In the genomic region with DNA sequence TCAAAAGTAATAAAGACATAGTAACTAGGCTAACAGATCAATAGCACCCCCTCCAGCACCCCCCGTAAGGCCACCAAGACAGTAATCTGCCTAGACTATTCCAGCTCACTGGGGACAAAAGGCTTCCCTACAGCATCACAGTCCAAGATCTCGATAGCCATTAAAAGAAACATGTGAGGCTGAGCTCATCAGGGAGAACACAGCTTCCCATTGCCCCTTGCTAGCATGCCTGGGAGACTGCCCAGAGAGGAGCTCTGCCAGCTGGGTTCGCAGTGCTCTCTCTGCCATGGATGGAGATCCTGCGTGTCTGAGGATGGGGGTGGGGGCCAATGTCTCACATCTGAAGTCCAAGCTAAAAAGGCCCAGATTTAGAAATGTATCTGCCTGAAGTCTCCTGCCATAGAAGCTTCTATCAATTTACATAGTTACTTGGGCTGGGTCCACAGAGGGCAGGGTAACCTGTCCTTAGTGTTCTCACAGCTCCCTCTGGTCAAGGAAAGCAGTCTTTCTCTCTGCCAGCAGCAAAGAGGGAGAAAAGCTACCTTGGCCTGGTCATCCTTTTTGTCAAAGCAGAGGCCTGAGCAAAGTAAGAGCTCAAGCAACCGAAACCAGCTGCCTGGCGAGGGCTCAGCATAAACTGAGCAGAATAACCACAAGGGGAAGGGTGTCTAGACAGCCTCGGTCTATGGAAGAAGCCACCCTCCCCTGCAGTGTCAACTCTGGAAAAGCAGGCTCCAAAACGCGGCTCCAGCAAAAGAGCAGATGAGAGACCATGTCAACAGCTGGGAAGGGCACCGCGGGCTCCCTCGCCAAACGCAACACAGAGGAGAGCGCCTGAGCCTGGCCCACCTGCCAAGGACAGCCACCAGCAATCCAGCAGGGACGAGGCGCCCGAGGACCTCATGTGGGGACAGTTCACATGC, we compare ENCODE assay signal across 8 cellular contexts. TPM values are rescaled to one million over a fixed set of nuclear protein-coding genes. Genes with fewer than 3 reads are reported as not detected.
DNase-seq lines count a peak whose midpoint lies in the region; ATAC-seq and TF ChIP-seq lines count a peak whose summit lies in the region.

No MANE protein-coding gene starts in this region.

- H3K4me3 ChIP-seq in endodermal cell (ENCODE audit: low read length): no peak overlapping the region

- peak; percentile 59 for ATAC-seq in activated CD8-positive, alpha-beta T cell treated with anti-CD3 and anti-CD28 coated beads, Interleukin-2, amount 10 ng/mL, durations not matched to agents 7 days and 5 days
- no peak for ATAC-seq in activated CD8-positive, alpha-beta T cell treated with anti-CD3 and anti-CD28 coated beads for 36 hours
- ATAC-seq in GM18909 (IDR thresholded peaks at IDR 0.05; ENCODE audit: poor library complexity, unreplicated experiment): no peak

- WGBS in endodermal cell (ENCODE audit: insufficient coverage in 1 of 2, insufficient read length in 1 of 2), 2 experiments: 75 to 79% methylated on average over 12 to 17 of the region's 17 CpGs

- POLR2A ChIA-PET in activated CD8-positive, alpha-beta T cell treated with anti-CD3 and anti-CD28 coated beads, Interleukin-2, amount 10 ng/mL, durations not matched to agents 7 days and 5 days (lab: Charles Lee): interaction anchor here (0.9 to 1.4 kb wide), 5 partner anchors 8 to 43 kb away, joined by 3 read pairs; no protein-coding TSS in a partner anchor
- POLR2A ChIA-PET in activated CD8-positive, alpha-beta T cell treated with anti-CD3 and anti-CD28 coated beads for 36 hours (lab: Charles Lee): interaction anchor here (0.8 to 5.7 kb wide), 3 partner anchors 10 to 13 kb away, joined by 3 to 33 read pairs (median 9); no protein-coding TSS in a partner anchor

- no peaks in the 10 kb centered on the region for H3K27me3 ChIP-seq in endodermal cell (ENCODE audit: control insufficient read depth, insufficient read depth, low read length, poor library complexity, severe bottlenecking)

- H3K4me1 ChIP-seq in endodermal cell (ENCODE audit: control insufficient read depth, insufficient read depth, low read length): peaks cover 36% of the 10 kb centered on the region

- peak overlapping the region; percentile 85 for H3K27ac ChIP-seq in endodermal cell (ENCODE audit: low read depth, low read length)

- intact Hi-C loops in activated CD8-positive, alpha-beta T cell treated with anti-CD3 and anti-CD28 coated beads for 36 hours (cut with micrococcal nuclease): no loop called here

- peaks cover 5% of the 10 kb centered on the region for H3K36me3 ChIP-seq in endodermal cell (ENCODE audit: control insufficient read depth, insufficient read depth, low read length)

- peaks cover 85% of the 10 kb centered on the region for H3K4me1 Mint-ChIP-seq in activated CD8-positive, alpha-beta T cell treated with anti-CD3 and anti-CD28 coated beads, Interleukin-2, amount 10 ng/mL, durations not matched to agents 7 days and 5 days (ENCODE audit: low read depth)
- peaks cover 72% of the 10 kb centered on the region for H3K4me1 Mint-ChIP-seq in activated CD8-positive, alpha-beta T cell treated with anti-CD3 and anti-CD28 coated beads for 36 hours (ENCODE audit: low read depth)
- H3K4me1 Mint-ChIP-seq in endodermal cell (peaks cover 68% of the 10 kb centered on the region), nephron (peaks cover 85% of the 10 kb centered on the region)

- H3K4me3 Mint-ChIP-seq in activated CD8-positive, alpha-beta T cell treated with anti-CD3 and anti-CD28 coated beads, Interleukin-2, amount 10 ng/mL, durations not matched to agents 7 days and 5 days: peak overlapping the region; percentile 12
- no peak overlapping the region for H3K4me3 Mint-ChIP-seq in activated CD8-positive, alpha-beta T cell treated with anti-CD3 and anti-CD28 coated beads for 36 hours
- no peak overlapping the region for H3K4me3 Mint-ChIP-seq in endodermal cell
- peak overlapping the region in 1 of 3 experiments; percentile 23 for H3K4me3 Mint-ChIP-seq in nephron

- H3K36me3 Mint-ChIP-seq in activated CD8-positive, alpha-beta T cell treated with anti-CD3 and anti-CD28 coated beads, Interleukin-2, amount 10 ng/mL, durations not matched to agents 7 days and 5 days (ENCODE audit: low read depth): peaks cover 18% of the 10 kb centered on the region
- peaks cover 21% of the 10 kb centered on the region for H3K36me3 Mint-ChIP-seq in activated CD8-positive, alpha-beta T cell treated with anti-CD3 and anti-CD28 coated beads for 36 hours (ENCODE audit: low read depth)
- no peaks in the 10 kb centered on the region for H3K36me3 Mint-ChIP-seq in endodermal cell (ENCODE audit: low read depth)
- H3K36me3 Mint-ChIP-seq in nephron (ENCODE audit: low read depth): no peaks in the 10 kb centered on the region

- no peak for TF ChIP-seq CTCF in activated CD8-positive, alpha-beta T cell treated with anti-CD3 and anti-CD28 coated beads for 36 hours (IDR thresholded peaks at IDR 0.05)
- TF ChIP-seq CTCF in endodermal cell (conservative IDR thresholded peaks at IDR 0.05) (no peak), nephron (IDR thresholded peaks at IDR 0.05; ENCODE audit: unreplicated experiment in 3 of 3) (no peak)

- H3K27me3 Mint-ChIP-seq in activated CD8-positive, alpha-beta T cell treated with anti-CD3 and anti-CD28 coated beads, Interleukin-2, amount 10 ng/mL, durations not matched to agents 7 days and 5 days (ENCODE audit: low read depth): no peaks in the 10 kb centered on the region
- peaks cover 1% of the 10 kb centered on the region for H3K27me3 Mint-ChIP-seq in activated CD8-positive, alpha-beta T cell treated with anti-CD3 and anti-CD28 coated beads for 36 hours
- H3K27me3 Mint-ChIP-seq in endodermal cell (ENCODE audit: insufficient read depth) (no peaks in the 10 kb centered on the region), nephron (ENCODE audit: low read depth) (peaks cover 11% of the 10 kb centered on the region)

- CTCF ChIA-PET in activated CD8-positive, alpha-beta T cell treated with anti-CD3 and anti-CD28 coated beads, Interleukin-2, amount 10 ng/mL, durations not matched to agents 7 days and 5 days (lab: Charles Lee): interaction anchor here (1.1 to 4.7 kb wide), 3 partner anchors 10 to 15 kb away, joined by 3 to 47 read pairs (median 6); no protein-coding TSS in a partner anchor
- CTCF ChIA-PET in activated CD8-positive, alpha-beta T cell treated with anti-CD3 and anti-CD28 coated beads for 36 hours (lab: Charles Lee): interaction anchor here (0.9 to 2.1 kb wide), 6 partner anchors 8 to 76 kb away, joined by 3 to 7 read pairs (median 5); no protein-coding TSS in a partner anchor

- peaks cover 11% of the 10 kb centered on the region for H3K9me3 Mint-ChIP-seq in activated CD8-positive, alpha-beta T cell treated with anti-CD3 and anti-CD28 coated beads, Interleukin-2, amount 10 ng/mL, durations not matched to agents 7 days and 5 days (ENCODE audit: insufficient read depth)
- H3K9me3 Mint-ChIP-seq in activated CD8-positive, alpha-beta T cell treated with anti-CD3 and anti-CD28 coated beads for 36 hours: peaks cover 9% of the 10 kb centered on the region
- H3K9me3 Mint-ChIP-seq in endodermal cell (no peaks in the 10 kb centered on the region), nephron (no peaks in the 10 kb centered on the region)

- H3K9me3 ChIP-seq in endodermal cell (ENCODE audit: control insufficient read depth, low read length): no peaks in the 10 kb centered on the region

- peak overlapping the region; percentile 41 for H3K27ac Mint-ChIP-seq in activated CD8-positive, alpha-beta T cell treated with anti-CD3 and anti-CD28 coated beads, Interleukin-2, amount 10 ng/mL, durations not matched to agents 7 days and 5 days
- no peak overlapping the region for H3K27ac Mint-ChIP-seq in activated CD8-positive, alpha-beta T cell treated with anti-CD3 and anti-CD28 coated beads for 36 hours
- H3K27ac Mint-ChIP-seq in endodermal cell (peak overlapping the region; percentile 28), nephron (peak overlapping the region; percentile 24 to 86 (median 70))

- peak overlapping the region; percentile 4 for H3K9ac ChIP-seq in endodermal cell (ENCODE audit: extremely low read depth, low read length, poor library complexity, severe bottlenecking)

- no peak for DNase-seq in activated CD8-positive, alpha-beta T cell treated with anti-CD3 and anti-CD28 coated beads, Interleukin-2, amount 10 ng/mL, durations not matched to agents 7 days and 5 days
- no peak for DNase-seq in activated CD8-positive, alpha-beta T cell treated with anti-CD3 and anti-CD28 coated beads for 36 hours
- DNase-seq in NCI-H446 treated with DMSO at 0.1 percent for 48 hours (lab: John Stamatoyannopoulos, UW): peak; percentile 67
- peak; percentile 64 for DNase-seq in endodermal cell
- no peak for DNase-seq in stimulated activated CD4-positive, alpha-beta T cell treated with anti-CD3 and anti-CD28 coated beads, Interleukin-4, amount 100 ng/mL, for 24 hours
- DNase-seq in NOMO-1 (lab: John Stamatoyannopoulos, UW; ENCODE audit: unreplicated experiment in 2 of 2): no peak

RNA-seq across cellular contexts. Expression of a gene that starts 17.6 kb away (rescaled TPM):
- 10 to 100 TPM; 14.7 to 17.1 TPM for total RNA-seq in activated CD8-positive, alpha-beta T cell treated with anti-CD3 and anti-CD28 coated beads, Interleukin-2, amount 10 ng/mL, durations not matched to agents 7 days and 5 days
- 10 to 100 TPM; 12.7 to 13.0 TPM for total RNA-seq in activated CD8-positive, alpha-beta T cell treated with anti-CD3 and anti-CD28 coated beads for 36 hours
- 10 to 100 TPM; 37.5 to 42.3 TPM for total RNA-seq in endodermal cell
- 119 TPM for polyA plus RNA-seq in endodermal cell (2013, experiment 1 of 2)
- polyA plus RNA-seq in endodermal cell (2013, experiment 2 of 2): 96.5 TPM

Comparison
In these comparisons a context has a peak if more than half of its experiments do, and no peak if none do; other contexts are left out.
1. DNase-seq: peak in NCI-H446 treated with DMSO at 0.1 percent for 48 hours (single experiment) and endodermal cell (single experiment); none in activated CD8-positive, alpha-beta T cell treated with anti-CD3 and anti-CD28 coated beads, Interleukin-2, amount 10 ng/mL, durations not matched to agents 7 days and 5 days (single experiment), activated CD8-positive, alpha-beta T cell treated with anti-CD3 and anti-CD28 coated beads for 36 hours (single experiment), stimulated activated CD4-positive, alpha-beta T cell treated with anti-CD3 and anti-CD28 coated beads, Interleukin-4, amount 100 ng/mL, for 24 hours (single experiment) and NOMO-1 (0 of 2).